23 cellular contexts compared by ENCODE assay signal in genomic region chr6:35524380-35525020, GRCh38. TPM values are rescaled to one million over a fixed set of nuclear protein-coding genes. Genes with fewer than 3 reads are reported as not detected.
DNase-seq lines count a peak whose midpoint lies in the region; ATAC-seq, FAIRE-seq and TF ChIP-seq lines count a peak whose summit lies in the region.
"Had no signal": no experiment of that assay in that cellular context is flagged by ENCODE, and none has a peak within 500 bp of the region (broad histone marks: within the 10 kb centered on the region; RNA-seq: fewer than 3 reads in every experiment).

No MANE protein-coding gene starts in this region.

- H3K27me3 Mint-ChIP-seq in activated CD4-positive, alpha-beta T cell treated with anti-CD3 and anti-CD28 coated beads, Interleukin-2, amount 10 ng/mL, durations not matched to agents 7 days and 5 days = peaks cover 5% of the 10 kb centered on the region
- no peaks in the 10 kb centered on the region for H3K27me3 Mint-ChIP-seq in central memory CD8-positive, alpha-beta T cell
- H3K27me3 Mint-ChIP-seq in neural progenitor cell (ENCODE audit: insufficient read depth, low read depth) = no peaks in the 10 kb centered on the region

- CTCF ChIA-PET in activated CD4-positive, alpha-beta T cell treated with anti-CD3 and anti-CD28 coated beads, Interleukin-2, amount 10 ng/mL, durations not matched to agents 7 days and 5 days (lab: Charles Lee) = interaction anchor here (0.6 to 3.0 kb wide), 6 partner anchors 9 to 233 kb away, joined by 3 to 16 read pairs (median 4); partner anchors contain the start of gene ARMC12
- CTCF ChIA-PET in HEK293 (lab: Yijun Ruan, JAX) = interaction anchor here (0.6 to 6.8 kb wide), 18 partner anchors 8 to 430 kb away, joined by 3 to 110 read pairs (median 6); partner anchors contain the start of gene ARMC12

- H3K4me3 Mint-ChIP-seq in activated CD4-positive, alpha-beta T cell treated with anti-CD3 and anti-CD28 coated beads, Interleukin-2, amount 10 ng/mL, durations not matched to agents 7 days and 5 days = no peak overlapping the region
- no peak overlapping the region for H3K4me3 Mint-ChIP-seq in central memory CD8-positive, alpha-beta T cell
- peak overlapping the region; percentile 3 for H3K4me3 Mint-ChIP-seq in neural progenitor cell

- no peak overlapping the region for H3K27ac ChIP-seq in HEK293 (ENCODE audit: extremely low read depth, low read depth, low read length)
- H3K27ac ChIP-seq in neural progenitor cell = no peak overlapping the region
- no peak overlapping the region for H3K27ac ChIP-seq in kidney (ENCODE audit: low read depth in 2 of 2, low read length in 2 of 2)
- H3K27ac ChIP-seq: PC-9, RWPE1 had no signal

- POLR2A ChIA-PET in activated CD4-positive, alpha-beta T cell treated with anti-CD3 and anti-CD28 coated beads, Interleukin-2, amount 10 ng/mL, durations not matched to agents 7 days and 5 days (lab: Charles Lee) = interaction anchor here (0.6 kb wide), 1 partner anchor 147 kb away, joined by 3 read pairs; no protein-coding TSS in a partner anchor
- POLR2A ChIA-PET in HEK293 (lab: Yijun Ruan, JAX) = no interaction called here

- no peak overlapping the region for H3K4me2 ChIP-seq in neural progenitor cell
- H3K4me2 ChIP-seq: PC-9, SK-N-SH had no signal

- no peak overlapping the region for H2AFZ ChIP-seq in neural progenitor cell (replicated peaks)
- H2AFZ ChIP-seq: PC-9 had no signal

- peaks cover 29% of the 10 kb centered on the region for H3K4me1 Mint-ChIP-seq in activated CD4-positive, alpha-beta T cell treated with anti-CD3 and anti-CD28 coated beads, Interleukin-2, amount 10 ng/mL, durations not matched to agents 7 days and 5 days
- peaks cover 28% of the 10 kb centered on the region for H3K4me1 Mint-ChIP-seq in central memory CD8-positive, alpha-beta T cell
- peaks cover 3% of the 10 kb centered on the region for H3K4me1 Mint-ChIP-seq in neural progenitor cell

- H4K20me1 ChIP-seq in neural progenitor cell (ENCODE audit: low read depth) = no peaks in the 10 kb centered on the region

- TF ChIP-seq CTCF in HEK293 (tag by site-specific recombination; IDR thresholded peaks at IDR 0.05) = no peak
- no peak for TF ChIP-seq CTCF in neural progenitor cell (IDR thresholded peaks at IDR 0.05)
- no peak for TF ChIP-seq CTCF in kidney (IDR thresholded peaks at IDR 0.05; ENCODE audit: borderline replicate concordance, extremely low read depth, insufficient read depth)

- H3K4me1 ChIP-seq in HEK293 (ENCODE audit: control insufficient read depth, insufficient read depth, low read length) (no peaks in the 10 kb centered on the region), neural progenitor cell (peaks cover 11% of the 10 kb centered on the region), kidney (ENCODE audit: control insufficient read depth in 1 of 2, insufficient read depth in 1 of 2, low read depth in 1 of 2, low read length in 2 of 2) (peaks cover 0 to 2% of the 10 kb centered on the region in 2 donors)

- intact Hi-C loops in kidney (cut with DNase I) = loop anchor here (5.0 kb wide), 1 partner anchor 213 kb away; the partner anchor contains the start of gene ARMC12

- H3K9me3 ChIP-seq in HEK293 (ENCODE audit: control insufficient read depth, insufficient read depth, low read depth, low read length) (no peaks in the 10 kb centered on the region), neural progenitor cell (ENCODE audit: low read depth) (no peaks in the 10 kb centered on the region), kidney (ENCODE audit: control insufficient read depth in 1 of 2, low read length in 2 of 2) (no peaks in the 10 kb centered on the region)
- H3K9me3 ChIP-seq: SK-N-SH had no signal

- H3K9ac ChIP-seq in neural progenitor cell (no peak overlapping the region), kidney (ENCODE audit: low read length in 2 of 2) (no peak overlapping the region)
- H3K9ac ChIP-seq: SK-N-SH had no signal

- H3K27ac Mint-ChIP-seq in activated CD4-positive, alpha-beta T cell treated with anti-CD3 and anti-CD28 coated beads, Interleukin-2, amount 10 ng/mL, durations not matched to agents 7 days and 5 days = peak overlapping the region; percentile 42
- H3K27ac Mint-ChIP-seq in central memory CD8-positive, alpha-beta T cell (ENCODE audit: low read depth) = peak overlapping the region; percentile 62
- no peak overlapping the region for H3K27ac Mint-ChIP-seq in neural progenitor cell

- H3K9me3 Mint-ChIP-seq in activated CD4-positive, alpha-beta T cell treated with anti-CD3 and anti-CD28 coated beads, Interleukin-2, amount 10 ng/mL, durations not matched to agents 7 days and 5 days = no peaks in the 10 kb centered on the region
- no peaks in the 10 kb centered on the region for H3K9me3 Mint-ChIP-seq in central memory CD8-positive, alpha-beta T cell
- H3K9me3 Mint-ChIP-seq in neural progenitor cell = no peaks in the 10 kb centered on the region

- H3K36me3 ChIP-seq in HEK293 (ENCODE audit: control insufficient read depth in 2 of 2, insufficient read depth in 1 of 2, low read length in 2 of 2) (no peaks in the 10 kb centered on the region), neural progenitor cell (no peaks in the 10 kb centered on the region), kidney (ENCODE audit: control insufficient read depth in 1 of 2, insufficient read depth in 2 of 2, low read length in 2 of 2) (no peaks in the 10 kb centered on the region)

- DNase-seq in activated CD4-positive, alpha-beta T cell treated with anti-CD3 and anti-CD28 coated beads, Interleukin-2, amount 10 ng/mL, durations not matched to agents 7 days and 5 days = no peak
- DNase-seq in activated CD4-positive, alpha-beta T cell treated with anti-CD3 and anti-CD28 coated beads for 4 hours = no peak
- no peak for DNase-seq in central memory CD8-positive, alpha-beta T cell (ENCODE audit: low spot score in 2 of 2)
- no peak for DNase-seq in neural progenitor cell (ENCODE audit: low spot score)
- no peak for DNase-seq in kidney
- no peak for DNase-seq in stimulated activated CD4-positive, alpha-beta T cell treated with anti-CD3 and anti-CD28 coated beads, Interleukin-4, amount 100 ng/mL, for 1 hour
- DNase-seq: 8988T, AML-193, C1 segment of cervical spinal cord, EL, GF-D8, GOT3, NCI-H1092, NCI-H1436, NCI-H187 treated with DMSO at 0.1 percent for 48 hours, NCI-H510A, NCI-H748 treated with DMSO at 0.1 percent for 48 hours, PC-9, SHP77 treated with DMSO at 0.1 percent for 48 hours, SK-N-SH had no signal

- no peaks in the 10 kb centered on the region for H3K27me3 ChIP-seq in neural progenitor cell

- no peaks in the 10 kb centered on the region for H3K79me2 ChIP-seq in neural progenitor cell (ENCODE audit: low read depth)

- no peak for FAIRE-seq in kidney (lab: Jason Lieb, UNC)

- no peak for ATAC-seq in central memory CD8-positive, alpha-beta T cell (replicated peaks; ENCODE audit: extremely low read depth, poor library complexity, severe bottlenecking)
- ATAC-seq: HCT116 had no signal

- H3K36me3 Mint-ChIP-seq in activated CD4-positive, alpha-beta T cell treated with anti-CD3 and anti-CD28 coated beads, Interleukin-2, amount 10 ng/mL, durations not matched to agents 7 days and 5 days (ENCODE audit: low read depth) = no peaks in the 10 kb centered on the region
- H3K36me3 Mint-ChIP-seq in central memory CD8-positive, alpha-beta T cell (ENCODE audit: insufficient read depth) = peaks cover 6% of the 10 kb centered on the region
- no peaks in the 10 kb centered on the region for H3K36me3 Mint-ChIP-seq in neural progenitor cell

- peaks cover 7% of the 10 kb centered on the region for H3F3A ChIP-seq in neural progenitor cell (ENCODE audit: low read depth)

- H3K4me3 ChIP-seq in HEK293 (ENCODE audit: low read depth, low read length) (no peak overlapping the region), neural progenitor cell (no peak overlapping the region), kidney (ENCODE audit: low read length in 2 of 2) (no peak overlapping the region)
- H3K4me3 ChIP-seq: PC-9 had no signal

TF ChIP-seq in HEK293, 187 proteins besides CTCF, POLR2A, EP300 and RAD21:
- no peak for TF ChIP-seq ZNF24 (tag by site-specific recombination; IDR thresholded peaks at IDR 0.05)
- TF ChIP-seq ZNF146 (tag by site-specific recombination; IDR thresholded peaks at IDR 0.05) = peak; percentile 92

RNA-seq across cellular contexts. Expression of gene TULP1, which starts 11.8 kb away (rescaled TPM):
- total RNA-seq in activated CD4-positive, alpha-beta T cell treated with anti-CD3 and anti-CD28 coated beads, Interleukin-2, amount 10 ng/mL, durations not matched to agents 7 days and 5 days = not detected
- total RNA-seq in neural progenitor cell (ENCODE audit: low replicate concordance) (0.46 TPM in 1 of 2 replicates, not detected in the other), kidney (not detected)
- not detected for polyA plus RNA-seq in kidney (ENCODE audit: insufficient read depth, low read depth, low replicate concordance)
- total RNA-seq: PC-9 had no signal
- polyA plus RNA-seq: SK-N-SH had no signal

RNA-seq across cellular contexts. Expression of gene TEAD3, which starts 27.6 kb away (rescaled TPM):
- total RNA-seq in activated CD4-positive, alpha-beta T cell treated with anti-CD3 and anti-CD28 coated beads, Interleukin-2, amount 10 ng/mL, durations not matched to agents 7 days and 5 days = under 1 TPM; 0.07 to 0.12 TPM
- total RNA-seq in neural progenitor cell (ENCODE audit: low replicate concordance) (9.7 and 23.5 TPM in 2 replicates), kidney (18.0 TPM)
- 11.3 TPM for polyA plus RNA-seq in kidney (ENCODE audit: insufficient read depth, low read depth, low replicate concordance)

RNA-seq across cellular contexts. Expression of gene RPL10A, which starts 56.3 kb away (rescaled TPM):
- total RNA-seq in activated CD4-positive, alpha-beta T cell treated with anti-CD3 and anti-CD28 coated beads, Interleukin-2, amount 10 ng/mL, durations not matched to agents 7 days and 5 days = 1,000 to 10,000 TPM; 1,411 to 1,499 TPM
- total RNA-seq in neural progenitor cell (ENCODE audit: low replicate concordance) (2,002 and 2,026 TPM in 2 replicates), kidney (1,159 TPM)
- polyA plus RNA-seq in kidney (ENCODE audit: insufficient read depth, low read depth, low replicate concordance) = 1,291 TPM
